2 cellular contexts compared by ENCODE assay signal in genomic region chr22:42365337-42365865, GRCh38.
TF ChIP-seq lines count a peak whose summit lies in the region.

No MANE protein-coding gene starts in this region.

TF ChIP-seq in SK-N-SH treated with all-trans-retinoic acid at 6 μM for 48 hours, 23 proteins besides CTCF, POLR2A, EP300 and RAD21 (continued from another document):
- TF ChIP-seq, protein P1, sequence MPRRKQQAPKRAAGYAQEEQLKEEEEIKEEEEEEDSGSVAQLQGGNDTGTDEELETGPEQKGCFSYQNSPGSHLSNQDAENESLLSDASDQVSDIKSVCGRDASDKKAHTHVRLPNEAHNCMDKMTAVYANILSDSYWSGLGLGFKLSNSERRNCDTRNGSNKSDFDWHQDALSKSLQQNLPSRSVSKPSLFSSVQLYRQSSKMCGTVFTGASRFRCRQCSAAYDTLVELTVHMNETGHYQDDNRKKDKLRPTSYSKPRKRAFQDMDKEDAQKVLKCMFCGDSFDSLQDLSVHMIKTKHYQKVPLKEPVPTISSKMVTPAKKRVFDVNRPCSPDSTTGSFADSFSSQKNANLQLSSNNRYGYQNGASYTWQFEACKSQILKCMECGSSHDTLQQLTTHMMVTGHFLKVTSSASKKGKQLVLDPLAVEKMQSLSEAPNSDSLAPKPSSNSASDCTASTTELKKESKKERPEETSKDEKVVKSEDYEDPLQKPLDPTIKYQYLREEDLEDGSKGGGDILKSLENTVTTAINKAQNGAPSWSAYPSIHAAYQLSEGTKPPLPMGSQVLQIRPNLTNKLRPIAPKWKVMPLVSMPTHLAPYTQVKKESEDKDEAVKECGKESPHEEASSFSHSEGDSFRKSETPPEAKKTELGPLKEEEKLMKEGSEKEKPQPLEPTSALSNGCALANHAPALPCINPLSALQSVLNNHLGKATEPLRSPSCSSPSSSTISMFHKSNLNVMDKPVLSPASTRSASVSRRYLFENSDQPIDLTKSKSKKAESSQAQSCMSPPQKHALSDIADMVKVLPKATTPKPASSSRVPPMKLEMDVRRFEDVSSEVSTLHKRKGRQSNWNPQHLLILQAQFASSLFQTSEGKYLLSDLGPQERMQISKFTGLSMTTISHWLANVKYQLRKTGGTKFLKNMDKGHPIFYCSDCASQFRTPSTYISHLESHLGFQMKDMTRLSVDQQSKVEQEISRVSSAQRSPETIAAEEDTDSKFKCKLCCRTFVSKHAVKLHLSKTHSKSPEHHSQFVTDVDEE (CRISPR knock-in tag; IDR thresholded peaks at IDR 0.05) = no peak
- TF ChIP-seq BACH2 (CRISPR knock-in tag; IDR thresholded peaks at IDR 0.05; ENCODE audit: borderline replicate concordance) (no peak), ZNF70 (CRISPR knock-in tag; IDR thresholded peaks at IDR 0.05) (no peak), CSDC2 (CRISPR knock-in tag; IDR thresholded peaks at IDR 0.05) (no peak), CSRNP3 (CRISPR knock-in tag; IDR thresholded peaks at IDR 0.05) (no peak), ISL1 (CRISPR knock-in tag; IDR thresholded peaks at IDR 0.05) (no peak), POU6F1 (CRISPR knock-in tag; IDR thresholded peaks at IDR 0.05; ENCODE audit: borderline replicate concordance, low read depth) (no peak), ARNTL (CRISPR knock-in tag; IDR thresholded peaks at IDR 0.05; ENCODE audit: borderline replicate concordance, low read depth) (no peak)
TF ChIP-seq in SK-N-SH treated with all-trans-retinoic acid at 6 μM for 48 hours: peak in this region for 0.

TF ChIP-seq in WTC11, 78 proteins besides CTCF, POLR2A, EP300 and RAD21 (continued from another document):
- TF ChIP-seq, protein P2, sequence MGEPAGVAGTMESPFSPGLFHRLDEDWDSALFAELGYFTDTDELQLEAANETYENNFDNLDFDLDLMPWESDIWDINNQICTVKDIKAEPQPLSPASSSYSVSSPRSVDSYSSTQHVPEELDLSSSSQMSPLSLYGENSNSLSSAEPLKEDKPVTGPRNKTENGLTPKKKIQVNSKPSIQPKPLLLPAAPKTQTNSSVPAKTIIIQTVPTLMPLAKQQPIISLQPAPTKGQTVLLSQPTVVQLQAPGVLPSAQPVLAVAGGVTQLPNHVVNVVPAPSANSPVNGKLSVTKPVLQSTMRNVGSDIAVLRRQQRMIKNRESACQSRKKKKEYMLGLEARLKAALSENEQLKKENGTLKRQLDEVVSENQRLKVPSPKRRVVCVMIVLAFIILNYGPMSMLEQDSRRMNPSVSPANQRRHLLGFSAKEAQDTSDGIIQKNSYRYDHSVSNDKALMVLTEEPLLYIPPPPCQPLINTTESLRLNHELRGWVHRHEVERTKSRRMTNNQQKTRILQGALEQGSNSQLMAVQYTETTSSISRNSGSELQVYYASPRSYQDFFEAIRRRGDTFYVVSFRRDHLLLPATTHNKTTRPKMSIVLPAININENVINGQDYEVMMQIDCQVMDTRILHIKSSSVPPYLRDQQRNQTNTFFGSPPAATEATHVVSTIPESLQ (CRISPR knock-in tag; IDR thresholded peaks at IDR 0.05) = no peak
- TF ChIP-seq, protein P3, sequence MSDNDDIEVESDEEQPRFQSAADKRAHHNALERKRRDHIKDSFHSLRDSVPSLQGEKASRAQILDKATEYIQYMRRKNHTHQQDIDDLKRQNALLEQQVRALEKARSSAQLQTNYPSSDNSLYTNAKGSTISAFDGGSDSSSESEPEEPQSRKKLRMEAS (CRISPR knock-in tag; IDR thresholded peaks at IDR 0.05) = peak; percentile 46
